ENCODE assay signal across 12 cellular contexts in genomic region chr11:2510626-2511402, GRCh38.
DNase-seq lines count a peak whose midpoint lies in the region; ATAC-seq, FAIRE-seq and TF ChIP-seq lines count a peak whose summit lies in the region.
"Had no signal": no experiment of that assay in that cellular context is flagged by ENCODE, and none has a peak within 500 bp of the region (broad histone marks: within the 10 kb centered on the region; RNA-seq: fewer than 3 reads in every experiment).

No MANE protein-coding gene starts in this region.

- FAIRE-seq in H54 (lab: Jason Lieb, UNC) = no peak

- H3K36me3 Mint-ChIP-seq in glutamatergic neuron (ENCODE audit: unreplicated experiment) = no peaks in the 10 kb centered on the region
- H3K36me3 Mint-ChIP-seq in neural crest cell (ENCODE audit: low read depth) = no peaks in the 10 kb centered on the region
- H3K36me3 Mint-ChIP-seq: activated naive CD8-positive, alpha-beta T cell had no signal

- peaks cover 0 to 43% (median 4%) of the 10 kb centered on the region in 11 experiments; a peak in 7 of 22 replicates for H4K20me1 ChIP-seq in BLaER1 treated with 17β-estradiol and CSF1 and Interleukin-3, amounts not matched to agents 10 nM and 100 nM

- no peaks in the 10 kb centered on the region for H3K9me3 ChIP-seq in BLaER1 treated with 17β-estradiol and CSF1 and Interleukin-3, amounts not matched to agents 10 nM and 100 nM (replicated peaks in 1 of 11)
- H3K9me3 ChIP-seq: Caco-2 had no signal

- no peak overlapping the region for H3K27ac Mint-ChIP-seq in glutamatergic neuron (ENCODE audit: unreplicated experiment)
- H3K27ac Mint-ChIP-seq in neural crest cell (ENCODE audit: unreplicated experiment) = peak overlapping the region; percentile 16
- H3K27ac Mint-ChIP-seq: activated naive CD8-positive, alpha-beta T cell had no signal

- no peak for TF ChIP-seq POLR2A in H54 (IDR thresholded peaks at IDR 0.05; ENCODE audit: low read depth, low read length)

- peak overlapping the region; percentile 73 to 99 (median 94) for H3K4me2 ChIP-seq in BLaER1 treated with 17β-estradiol and CSF1 and Interleukin-3, amounts not matched to agents 10 nM and 100 nM

- DNase-seq in H54 (ENCODE audit: insufficient read length, low spot score) (peak; percentile 0), glutamatergic neuron (peak; percentile 37), neural crest cell (ENCODE audit: low read depth, low spot score) (no peak), GDM1 (lab: John Stamatoyannopoulos, UW) (no peak)
- DNase-seq: activated CD4-positive, CD25-positive, alpha-beta regulatory T cell treated with anti-CD3 and anti-CD28 coated beads, Interleukin-2, amount 50 U/mL, for 72 hours; NCI-H1694 treated with DMSO at 0.1 percent for 48 hours had no signal

- no peaks in the 10 kb centered on the region for H3K27me3 ChIP-seq in BLaER1 treated with 17β-estradiol and CSF1 and Interleukin-3, amounts not matched to agents 10 nM and 100 nM

- peak overlapping the region; percentile 15 to 70 (median 55); a peak in 21 of 22 replicates for H3K9ac ChIP-seq in BLaER1 treated with 17β-estradiol and CSF1 and Interleukin-3, amounts not matched to agents 10 nM and 100 nM

- H3K27me3 Mint-ChIP-seq in glutamatergic neuron (ENCODE audit: unreplicated experiment) (peaks cover 4% of the 10 kb centered on the region), neural crest cell (ENCODE audit: low read depth) (peaks cover 19% of the 10 kb centered on the region)
- H3K27me3 Mint-ChIP-seq: activated naive CD8-positive, alpha-beta T cell had no signal

- H3K27ac ChIP-seq in BLaER1 treated with 17β-estradiol and CSF1 and Interleukin-3, amounts not matched to agents 10 nM and 100 nM = peak overlapping the region; percentile 1 to 77 (median 61); a peak in 19 of 22 replicates

- peak overlapping the region in 6 of 10 experiments; percentile 2 to 57 (median 32); a peak in 5 of 20 replicates for H3K4me3 ChIP-seq in BLaER1 treated with 17β-estradiol and CSF1 and Interleukin-3, amounts not matched to agents 10 nM and 100 nM

- TF ChIP-seq CTCF in glutamatergic neuron (IDR thresholded peaks at IDR 0.05; ENCODE audit: partially characterized antibody, unreplicated experiment) (no peak), neural crest cell (conservative IDR thresholded peaks at IDR 0.05) (no peak)

- peaks cover 50 to 56% (median 52%) of the 10 kb centered on the region in 10 experiments for H3K4me1 ChIP-seq in BLaER1 treated with 17β-estradiol and CSF1 and Interleukin-3, amounts not matched to agents 10 nM and 100 nM

- H3K4me3 Mint-ChIP-seq in glutamatergic neuron (ENCODE audit: unreplicated experiment) (no peak overlapping the region), neural crest cell (no peak overlapping the region)
- H3K4me3 Mint-ChIP-seq: activated naive CD8-positive, alpha-beta T cell had no signal

- H3K4me1 Mint-ChIP-seq in glutamatergic neuron (ENCODE audit: low read depth, unreplicated experiment) (peaks cover 3% of the 10 kb centered on the region), neural crest cell (no peaks in the 10 kb centered on the region)

- H3K36me3 ChIP-seq in BLaER1 treated with 17β-estradiol and CSF1 and Interleukin-3, amounts not matched to agents 10 nM and 100 nM = no peaks in the 10 kb centered on the region

- H3K9me3 Mint-ChIP-seq in glutamatergic neuron (ENCODE audit: unreplicated experiment) = peaks cover 3% of the 10 kb centered on the region
- H3K9me3 Mint-ChIP-seq in neural crest cell = no peaks in the 10 kb centered on the region

- no peak for ATAC-seq in GM21367 (IDR thresholded peaks at IDR 0.05; ENCODE audit: unreplicated experiment)
- ATAC-seq in HG02938 (IDR thresholded peaks at IDR 0.05; ENCODE audit: unreplicated experiment) = no peak
- ATAC-seq in GM18870 (IDR thresholded peaks at IDR 0.05; ENCODE audit: unreplicated experiment) = no peak

Comparison
In these comparisons a context has a peak if more than half of its experiments do, and no peak if none do; other contexts are left out.
1. DNase-seq: peak in H54 (single experiment) and glutamatergic neuron (single experiment); none in neural crest cell (single experiment) and GDM1 (single experiment).